ENCODE assay signal across 9 cellular contexts in genomic region chr12:132622437-132623071, GRCh38. TPM values are rescaled to one million over a fixed set of nuclear protein-coding genes. Genes with fewer than 3 reads are reported as not detected.
DNase-seq lines count a peak whose midpoint lies in the region; ATAC-seq, FAIRE-seq and TF ChIP-seq lines count a peak whose summit lies in the region.
"Had no signal": no experiment of that assay in that cellular context is flagged by ENCODE, and none has a peak within 500 bp of the region (broad histone marks: within the 10 kb centered on the region; RNA-seq: fewer than 3 reads in every experiment).

No MANE protein-coding gene starts in this region.

- H3K79me2 ChIP-seq in GM12878 (ENCODE audit: control insufficient read depth, insufficient read depth, low read length), result no peaks in the 10 kb centered on the region
- H3K79me2 ChIP-seq in HepG2 (ENCODE audit: insufficient read depth, low read length), result no peaks in the 10 kb centered on the region

- RAD21 ChIA-PET in GM12878 (lab: Charles Lee; ENCODE audit: unreplicated experiment), result no interaction called here

- peak; percentile 32; the same call in 2 of the 3 replicates for ATAC-seq in GM12878
- ATAC-seq in HepG2, result peak; percentile 15
- ATAC-seq in GM18870 (IDR thresholded peaks at IDR 0.05; ENCODE audit: unreplicated experiment), result no peak

- H3K27ac ChIP-seq in breast epithelium (peak overlapping the region; percentile 42 to 56), GM12878 (ENCODE audit: control insufficient read depth, insufficient read depth) (no peak overlapping the region), HepG2 (ENCODE audit: extremely low read length, insufficient read depth, low read length) (no peak overlapping the region), vagina (peak overlapping the region; percentile 50), tibial nerve (no peak overlapping the region)

- no peak for TF ChIP-seq CTCF in breast epithelium (IDR thresholded peaks at IDR 0.05)
- TF ChIP-seq CTCF in MCF 10A (IDR thresholded peaks at IDR 0.05; ENCODE audit: unreplicated experiment), result no peak
- no peak for TF ChIP-seq CTCF in GM12878 (IDR thresholded peaks at IDR 0.05 in 2 of 3, conservative IDR thresholded peaks at IDR 0.05 in 1 of 3; ENCODE audit: control insufficient read depth in 2 of 3, extremely low read depth in 1 of 3, insufficient read depth in 1 of 3, low read depth in 3 of 3, low read length in 3 of 3)
- no peak for TF ChIP-seq CTCF in HepG2 (CRISPR knock-in tag; IDR thresholded peaks at IDR 0.05)
- no peak for TF ChIP-seq CTCF in vagina (IDR thresholded peaks at IDR 0.05)
- no peak for TF ChIP-seq CTCF in tibial nerve (IDR thresholded peaks at IDR 0.05)

- TF ChIP-seq EP300 in GM12878 (IDR thresholded peaks at IDR 0.05; ENCODE audit: borderline replicate concordance in 1 of 2, control insufficient read depth in 1 of 2, low read depth in 2 of 2, low read length in 2 of 2) (no peak), HepG2 (IDR thresholded peaks at IDR 0.05; ENCODE audit: low read depth in 2 of 2, low read length in 2 of 2) (no peak), HepG2 (CRISPR knock-in tag; IDR thresholded peaks at IDR 0.05; ENCODE audit: borderline replicate concordance) (no peak), tibial nerve (IDR thresholded peaks at IDR 0.05) (no peak)

- no peak overlapping the region for H3K27ac Mint-ChIP-seq in MCF 10A (ENCODE audit: low read depth, unreplicated experiment)
- H3K27ac Mint-ChIP-seq: T-cell had no signal

- H3K27me3 ChIP-seq in breast epithelium (peaks cover 6 to 27% of the 10 kb centered on the region in 2 donors), GM12878 (replicated peaks in 1 of 2; ENCODE audit: control insufficient read depth in 2 of 2, insufficient read depth in 2 of 2, low read length in 1 of 2) (no peaks in the 10 kb centered on the region), HepG2 (ENCODE audit: control insufficient read depth in 1 of 2, insufficient read depth in 2 of 2, low read length in 2 of 2) (no peaks in the 10 kb centered on the region), vagina (peaks cover 4% of the 10 kb centered on the region), tibial nerve (peaks cover under 1 to 24% of the 10 kb centered on the region in 2 donors)

- no peak overlapping the region for H3K9ac ChIP-seq in GM12878 (ENCODE audit: control insufficient read depth, insufficient read depth, low read length)
- no peak overlapping the region for H3K9ac ChIP-seq in HepG2 (ENCODE audit: insufficient read depth, low read depth, low read length)

- BruUV-seq in MCF 10A (replicated peaks; lab: Mats Ljungman, UMichigan) (no TSS peak), GM12878 (replicated peaks; lab: Mats Ljungman, UMichigan) (no TSS peak), HepG2 (replicated peaks; lab: Mats Ljungman, UMichigan) (no TSS peak)

- FAIRE-seq in GM12878 (lab: Jason Lieb, UNC) (no peak), HepG2 (lab: Jason Lieb, UNC) (no peak)

- TF ChIP-seq POLR2A in breast epithelium (IDR thresholded peaks at IDR 0.05), result no peak
- TF ChIP-seq POLR2A in GM12878 (IDR thresholded peaks at IDR 0.05; ENCODE audit: low read depth, low read length), result peak; percentile 47; the same call in 1 of the 2 replicates
- no peak for TF ChIP-seq POLR2A in HepG2 (IDR thresholded peaks at IDR 0.05; ENCODE audit: insufficient read depth in 1 of 2, low read depth in 2 of 2, low read length in 2 of 2)
- no peak for TF ChIP-seq POLR2A in vagina (IDR thresholded peaks at IDR 0.05)
- no peak for TF ChIP-seq POLR2A in tibial nerve (IDR thresholded peaks at IDR 0.05)

- H3K36me3 Mint-ChIP-seq in MCF 10A (ENCODE audit: insufficient read depth, unreplicated experiment), result peaks cover 11% of the 10 kb centered on the region

- SMC1A ChIA-PET in GM12878 (lab: Charles Lee; ENCODE audit: uncharacterized antibody, unreplicated experiment), result no interaction called here

- H3K27me3 Mint-ChIP-seq in MCF 10A (ENCODE audit: insufficient read depth, unreplicated experiment), result peaks cover 10% of the 10 kb centered on the region

- H3K4me1 Mint-ChIP-seq in MCF 10A (ENCODE audit: insufficient read depth, unreplicated experiment), result peaks cover 10% of the 10 kb centered on the region

- H2AFZ ChIP-seq in GM12878 (ENCODE audit: control insufficient read depth, low read depth, low read length) (no peak overlapping the region), HepG2 (ENCODE audit: low read length) (no peak overlapping the region)

- DNase-seq in breast epithelium (ENCODE audit: low spot score in 2 of 2) (no peak), MCF 10A (ENCODE audit: unreplicated experiment) (no peak), GM12878 (ENCODE audit: low read depth, low spot score) (no peak), HepG2 (ENCODE audit: low spot score) (no peak), vagina (ENCODE audit: extremely low spot score in 2 of 2) (no peak), tibial nerve (ENCODE audit: low spot score in 2 of 2) (no peak)
- DNase-seq in activated CD4-positive, alpha-beta T cell treated with anti-CD3 and anti-CD28 coated beads for 4 hours, result no peak
- DNase-seq: T-cell had no signal

- H3K4me3 Mint-ChIP-seq in MCF 10A (ENCODE audit: unreplicated experiment), result no peak overlapping the region
- H3K4me3 Mint-ChIP-seq: T-cell had no signal

- H4K20me1 ChIP-seq in GM12878 (ENCODE audit: control insufficient read depth, insufficient read depth) (no peaks in the 10 kb centered on the region), HepG2 (ENCODE audit: insufficient read depth, low read length) (no peaks in the 10 kb centered on the region; the same call in 1 of the 2 replicates)

- in situ Hi-C loops in GM12878 (cut with MboI) (no loop called here), HepG2 (cut with HindIII; ENCODE audit: extremely low pct_ligation_motif_present, low pct_unique_long_range_greater_than_20kb) (no loop called here)

- intact Hi-C loops in breast epithelium (cut with DNase I; ENCODE audit: low total_unique reads), result no loop called here
- intact Hi-C loops in MCF 10A (cut with micrococcal nuclease), result no loop called here
- intact Hi-C loops in GM12878 (cut with micrococcal nuclease; ENCODE audit: unreplicated experiment), result no loop called here
- intact Hi-C loops in HepG2 (cut with micrococcal nuclease; ENCODE audit: unreplicated experiment), result no loop called here
- intact Hi-C loops in vagina (cut with DNase I), result no loop called here

- no peak overlapping the region for H3K4me2 ChIP-seq in GM12878 (ENCODE audit: control insufficient read depth, insufficient read depth)
- H3K4me2 ChIP-seq in HepG2 (ENCODE audit: low read depth, low read length), result no peak overlapping the region

- H3K4me3 ChIP-seq in breast epithelium (peak overlapping the region in 1 of 3 donors; percentile 29), GM12878 (no peak overlapping the region), HepG2 (replicated peaks in 1 of 3; ENCODE audit: insufficient read depth in 1 of 3, low read depth in 2 of 3, low read length in 3 of 3) (no peak overlapping the region), vagina (peak overlapping the region in 1 of 2 donors; percentile 30), tibial nerve (no peak overlapping the region)

- H3K36me3 ChIP-seq in breast epithelium (no peaks in the 10 kb centered on the region), GM12878 (ENCODE audit: control insufficient read depth in 2 of 2, insufficient read depth in 2 of 2, low read length in 1 of 2) (peaks cover 0 to 20% of the 10 kb centered on the region in 2 experiments; a peak in 3 of 4 replicates), HepG2 (replicated peaks in 1 of 2; ENCODE audit: control insufficient read depth in 1 of 2, insufficient read depth in 2 of 2, low read length in 2 of 2) (peaks cover 7 to 20% of the 10 kb centered on the region in 2 experiments; a peak in 3 of 5 replicates), vagina (peaks cover 0 to 13% of the 10 kb centered on the region in 2 donors), tibial nerve (peaks cover 0 to 29% (median 0%) of the 10 kb centered on the region in 3 donors)

- TF ChIP-seq RAD21 in GM12878 (IDR thresholded peaks at IDR 0.05; ENCODE audit: insufficient read depth, low read depth, low read length) (no peak), HepG2 (CRISPR knock-in tag; IDR thresholded peaks at IDR 0.05) (no peak)

- POLR2A ChIA-PET in MCF 10A (lab: Yijun Ruan, JAX), result no interaction called here
- POLR2A ChIA-PET in GM12878 (lab: Charles Lee), result no interaction called here
- POLR2A ChIA-PET in HepG2 (lab: Yijun Ruan, JAX), result no interaction called here

- 84% methylated on average over 10 of the region's 11 CpGs for WGBS in GM12878 (ENCODE audit: insufficient coverage, insufficient replicate concordance, low lambda C conversion rate, missing lambda C conversion rate)
- 54% methylated on average over 9 of the region's 11 CpGs for WGBS in HepG2 (ENCODE audit: low lambda C conversion rate)
- 33 to 38% methylated on average over 9 to 11 of the region's 11 CpGs for WGBS in tibial nerve, 2 donors

- H3K4me1 ChIP-seq in breast epithelium (peaks cover 8 to 19% of the 10 kb centered on the region in 2 donors), GM12878 (ENCODE audit: control insufficient read depth, insufficient read depth, low read length) (no peaks in the 10 kb centered on the region), HepG2 (ENCODE audit: insufficient read depth, low read length) (peaks cover 10% of the 10 kb centered on the region), vagina (peaks cover 28% of the 10 kb centered on the region), tibial nerve (peaks cover 0 to 32% (median 13%) of the 10 kb centered on the region in 4 donors)

- H3K9me3 ChIP-seq in breast epithelium (no peaks in the 10 kb centered on the region), GM12878 (replicated peaks; ENCODE audit: control insufficient read depth, insufficient read depth, low read length) (peaks cover under 1% of the 10 kb centered on the region; the same call in 2 of the 3 replicates), HepG2 (ENCODE audit: low read length) (peaks cover 3% of the 10 kb centered on the region), vagina (no peaks in the 10 kb centered on the region), tibial nerve (no peaks in the 10 kb centered on the region)

- H3K9me3 Mint-ChIP-seq in MCF 10A (ENCODE audit: unreplicated experiment), result no peaks in the 10 kb centered on the region
- H3K9me3 Mint-ChIP-seq: T-cell had no signal

- CTCF ChIA-PET in MCF 10A (lab: Yijun Ruan, JAX), result no interaction called here
- CTCF ChIA-PET in GM12878 (lab: Yijun Ruan, JAX), result no interaction called here
- CTCF ChIA-PET in HepG2 (lab: Yijun Ruan, JAX; ENCODE audit: low intra/inter-chr PET ratio, low total read pairs), result no interaction called here

RNA-seq across cellular contexts. Expression of gene P2RX2, which starts 4.0 kb away (rescaled TPM):
- total RNA-seq in breast epithelium, result under 1 TPM in 2 of 3 donors, not detected in 1; 0.29 to 0.48 TPM
- not detected in 2 replicates for total RNA-seq in MCF 10A (2022)
- not detected in 2 replicates for total RNA-seq in GM12878 (2013; cell fraction: nucleolus; rRNA removed)
- total RNA-seq in GM12878 (2014; rRNA removed), result not detected in 2 replicates
- not detected in 2 replicates for total RNA-seq in GM12878 (2014; rRNA removed; fragmentation: Illumina TruSeq; extraction: Trizol)
- total RNA-seq in GM12878 (2021), result not detected in 2 replicates
- not detected for polyA plus RNA-seq in GM12878 (2011; ENCODE audit: low read depth)
- not detected in 2 replicates for polyA plus RNA-seq in GM12878 (2011; rRNA removed)
- polyA plus RNA-seq in GM12878 (2011; cell fraction: cytosol; rRNA removed), result not detected in 2 replicates
- polyA plus RNA-seq in GM12878 (2011; cell fraction: nucleus; rRNA removed), result not detected in 2 replicates
- not detected in 2 replicates for polyA plus RNA-seq in GM12878 (2012)
- not detected in 2 replicates for polyA plus RNA-seq in GM12878 (2014; fragmentation: Illumina TruSeq; extraction: Trizol)
- not detected for polyA plus RNA-seq in GM12878 (2014; fragmentation: Nextera tagmentation; extraction: Ambion mirVana)
- not detected in 2 replicates for polyA plus RNA-seq in GM12878 (2014; rRNA removed)
- not detected for polyA plus RNA-seq in GM12878 (2016; fragmentation: Nextera tagmentation; extraction: Ambion mirVana)
- not detected in 2 replicates for polyA minus RNA-seq in GM12878 (2011; rRNA and poly(A)+ RNA removed)
- not detected in 2 replicates for polyA minus RNA-seq in GM12878 (2011; cell fraction: cytosol; rRNA and poly(A)+ RNA removed)
- not detected in 2 replicates for polyA minus RNA-seq in GM12878 (2011; cell fraction: nucleus; rRNA and poly(A)+ RNA removed)
- total RNA-seq in HepG2 (2016; rRNA removed; fragmentation: Illumina TruSeq; extraction: Trizol), result not detected in 2 replicates
- total RNA-seq in HepG2 (2016; cell fraction: cytosol; rRNA removed; fragmentation: Illumina TruSeq; extraction: Trizol; ENCODE audit: low read depth), result not detected in 2 replicates
- total RNA-seq in HepG2 (2016; cell fraction: insoluble cytoplasmic fraction; rRNA removed; fragmentation: Illumina TruSeq; extraction: Trizol), result not detected in 2 replicates
- not detected in 2 replicates for total RNA-seq in HepG2 (2016; cell fraction: membrane; rRNA removed; fragmentation: Illumina TruSeq; extraction: Trizol)
- not detected in 2 replicates for total RNA-seq in HepG2 (2016; cell fraction: nucleus; rRNA removed; fragmentation: Illumina TruSeq; extraction: Trizol)
- polyA plus RNA-seq in HepG2 (2011; rRNA removed), result not detected in 2 replicates
- not detected in 2 replicates for polyA plus RNA-seq in HepG2 (2011; cell fraction: cytosol; rRNA removed)
- not detected in 2 replicates for polyA plus RNA-seq in HepG2 (2011; cell fraction: nucleus; rRNA removed)
- polyA plus RNA-seq in HepG2 (2012), result not detected in 2 replicates
- polyA plus RNA-seq in HepG2 (2016; cell fraction: cytosol; fragmentation: Illumina TruSeq; extraction: Trizol; ENCODE audit: low read depth), result not detected in 2 replicates
- not detected in 2 replicates for polyA plus RNA-seq in HepG2 (2016; cell fraction: insoluble cytoplasmic fraction; fragmentation: Illumina TruSeq; extraction: Trizol; ENCODE audit: low read depth)
- polyA plus RNA-seq in HepG2 (2016; cell fraction: membrane; fragmentation: Illumina TruSeq; extraction: Trizol; ENCODE audit: low read depth), result not detected in 2 replicates
- not detected in 2 replicates for polyA plus RNA-seq in HepG2 (2016; cell fraction: nucleus; fragmentation: Illumina TruSeq; extraction: Trizol; ENCODE audit: insufficient read depth, low read depth)
- polyA minus RNA-seq in HepG2 (2011; rRNA and poly(A)+ RNA removed; ENCODE audit: low replicate concordance), result not detected in 2 replicates
- polyA minus RNA-seq in HepG2 (2011; cell fraction: cytosol; rRNA and poly(A)+ RNA removed), result not detected in 2 replicates
- polyA minus RNA-seq in HepG2 (2011; cell fraction: nucleus; rRNA and poly(A)+ RNA removed), result not detected in 2 replicates
- total RNA-seq in vagina, result not detected
- not detected for total RNA-seq in tibial nerve
- total RNA-seq: T-cell had no signal

RNA-seq across cellular contexts. Expression of gene LRCOL1, which starts 12.2 kb away (rescaled TPM):
- total RNA-seq in breast epithelium, result under 1 TPM in 1 of 3 donors, not detected in 2; 0.59 TPM
- total RNA-seq in MCF 10A (2022), result not detected in 2 replicates
- total RNA-seq in GM12878 (2013; cell fraction: nucleolus; rRNA removed), result not detected in 2 replicates
- total RNA-seq in GM12878 (2014; rRNA removed), result not detected in 2 replicates
- total RNA-seq in GM12878 (2014; rRNA removed; fragmentation: Illumina TruSeq; extraction: Trizol), result not detected in 2 replicates
- total RNA-seq in GM12878 (2021), result not detected in 2 replicates
- not detected for polyA plus RNA-seq in GM12878 (2011; ENCODE audit: low read depth)
- polyA plus RNA-seq in GM12878 (2011; rRNA removed), result not detected in 2 replicates
- not detected in 2 replicates for polyA plus RNA-seq in GM12878 (2011; cell fraction: cytosol; rRNA removed)
- polyA plus RNA-seq in GM12878 (2011; cell fraction: nucleus; rRNA removed), result 0.27 TPM in 1 of 2 replicates, not detected in the other
- not detected in 2 replicates for polyA plus RNA-seq in GM12878 (2012)
- polyA plus RNA-seq in GM12878 (2014; fragmentation: Illumina TruSeq; extraction: Trizol), result not detected in 2 replicates
- polyA plus RNA-seq in GM12878 (2014; fragmentation: Nextera tagmentation; extraction: Ambion mirVana), result not detected
- polyA plus RNA-seq in GM12878 (2014; rRNA removed), result not detected in 2 replicates
- not detected for polyA plus RNA-seq in GM12878 (2016; fragmentation: Nextera tagmentation; extraction: Ambion mirVana)
- polyA minus RNA-seq in GM12878 (2011; rRNA and poly(A)+ RNA removed), result not detected in 2 replicates
- polyA minus RNA-seq in GM12878 (2011; cell fraction: cytosol; rRNA and poly(A)+ RNA removed), result not detected in 2 replicates
- polyA minus RNA-seq in GM12878 (2011; cell fraction: nucleus; rRNA and poly(A)+ RNA removed), result not detected in 2 replicates
- not detected in 2 replicates for total RNA-seq in HepG2 (2016; rRNA removed; fragmentation: Illumina TruSeq; extraction: Trizol)
- total RNA-seq in HepG2 (2016; cell fraction: cytosol; rRNA removed; fragmentation: Illumina TruSeq; extraction: Trizol; ENCODE audit: low read depth), result not detected in 2 replicates
- not detected in 2 replicates for total RNA-seq in HepG2 (2016; cell fraction: insoluble cytoplasmic fraction; rRNA removed; fragmentation: Illumina TruSeq; extraction: Trizol)
- total RNA-seq in HepG2 (2016; cell fraction: membrane; rRNA removed; fragmentation: Illumina TruSeq; extraction: Trizol), result not detected in 2 replicates
- not detected in 2 replicates for total RNA-seq in HepG2 (2016; cell fraction: nucleus; rRNA removed; fragmentation: Illumina TruSeq; extraction: Trizol)
- polyA plus RNA-seq in HepG2 (2011; rRNA removed), result 0.14 TPM in 1 of 2 replicates, not detected in the other
- 0.05 and 0.09 TPM in 2 replicates for polyA plus RNA-seq in HepG2 (2011; cell fraction: cytosol; rRNA removed)
- 0.57 TPM in 1 of 2 replicates, not detected in the other for polyA plus RNA-seq in HepG2 (2011; cell fraction: nucleus; rRNA removed)
- polyA plus RNA-seq in HepG2 (2012), result not detected in 2 replicates
- not detected in 2 replicates for polyA plus RNA-seq in HepG2 (2016; cell fraction: cytosol; fragmentation: Illumina TruSeq; extraction: Trizol; ENCODE audit: low read depth)
- not detected in 2 replicates for polyA plus RNA-seq in HepG2 (2016; cell fraction: insoluble cytoplasmic fraction; fragmentation: Illumina TruSeq; extraction: Trizol; ENCODE audit: low read depth)
- not detected in 2 replicates for polyA plus RNA-seq in HepG2 (2016; cell fraction: membrane; fragmentation: Illumina TruSeq; extraction: Trizol; ENCODE audit: low read depth)
- polyA plus RNA-seq in HepG2 (2016; cell fraction: nucleus; fragmentation: Illumina TruSeq; extraction: Trizol; ENCODE audit: insufficient read depth, low read depth), result not detected in 2 replicates
- polyA minus RNA-seq in HepG2 (2011; rRNA and poly(A)+ RNA removed; ENCODE audit: low replicate concordance), result not detected in 2 replicates
- not detected in 2 replicates for polyA minus RNA-seq in HepG2 (2011; cell fraction: cytosol; rRNA and poly(A)+ RNA removed)
- not detected in 2 replicates for polyA minus RNA-seq in HepG2 (2011; cell fraction: nucleus; rRNA and poly(A)+ RNA removed)
- not detected for total RNA-seq in vagina
- not detected for total RNA-seq in tibial nerve
- total RNA-seq: T-cell had no signal

Comparison
In these comparisons a context has a peak if more than half of its experiments do, and no peak if none do; other contexts are left out.
1. H3K27ac ChIP-seq: peak in breast epithelium (2 of 2) and vagina (single experiment); none in GM12878 (single experiment), HepG2 (single experiment) and tibial nerve (0 of 4).